13 cellular contexts compared by ENCODE assay signal in the genomic region with DNA sequence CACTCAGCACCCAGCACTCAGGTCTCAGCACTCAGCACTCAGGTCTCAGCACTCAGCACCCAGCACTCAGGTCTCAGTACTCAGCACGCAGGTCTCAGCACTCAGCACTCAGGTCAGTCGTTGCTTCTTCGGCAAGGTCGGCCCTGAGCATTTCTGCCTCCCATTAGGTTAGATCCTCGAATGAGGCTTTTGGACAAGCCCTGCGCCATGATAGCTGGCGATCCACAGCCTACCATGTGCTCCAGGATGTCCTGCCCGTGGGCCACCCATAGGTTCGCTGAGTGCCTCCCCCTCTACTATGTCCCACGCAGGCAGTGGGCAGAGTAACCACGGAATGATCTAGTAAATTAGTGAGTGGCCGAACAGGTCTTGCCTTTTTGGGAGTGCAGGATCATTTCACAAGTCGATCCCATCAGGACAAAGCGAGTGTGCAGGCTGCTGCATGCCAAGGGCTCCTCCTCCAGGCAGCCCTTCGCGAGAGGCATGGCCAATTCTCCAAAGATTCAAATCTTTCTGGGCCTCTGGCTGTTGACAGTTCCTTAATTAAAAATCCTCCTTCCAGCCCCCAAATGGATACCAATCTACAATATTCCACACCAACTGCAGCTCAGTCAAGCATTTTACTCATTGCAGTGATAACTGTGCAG.
DNase-seq lines count a peak whose midpoint lies in the region; ATAC-seq and TF ChIP-seq lines count a peak whose summit lies in the region.
"Had no signal": no experiment of that assay in that cellular context is flagged by ENCODE, and none has a peak within 500 bp of the region (broad histone marks: within the 10 kb centered on the region; RNA-seq: fewer than 3 reads in every experiment).

No MANE protein-coding gene starts in this region.

- no peaks in the 10 kb centered on the region for H3K9me3 Mint-ChIP-seq in endodermal cell

- intact Hi-C loops in upper lobe of right lung (cut with DNase I), result no loop called here
- intact Hi-C loops in ascending aorta (cut with DNase I), result no loop called here

- H3K27ac Mint-ChIP-seq in endodermal cell, result no peak overlapping the region
- H3K27ac Mint-ChIP-seq: CD8-positive, alpha-beta memory T cell had no signal

- H3K4me3 ChIP-seq in DND-41 (ENCODE audit: low read depth in 1 of 2, low read length in 2 of 2) (no peak overlapping the region), OCI-LY1 (ENCODE audit: low read depth, low read length, poor library complexity, severe bottlenecking) (no peak overlapping the region), neuronal stem cell (ENCODE audit: low read length in 2 of 2) (no peak overlapping the region), upper lobe of right lung (no peak overlapping the region), endodermal cell (ENCODE audit: low read length) (no peak overlapping the region), ascending aorta (no peak overlapping the region), WERI-Rb-1 (ENCODE audit: low read depth, low read length) (no peak overlapping the region)
- H3K4me3 ChIP-seq: A549, GM23248 had no signal

- H3F3A ChIP-seq in OCI-LY1 (ENCODE audit: insufficient read depth, low read length), result no peaks in the 10 kb centered on the region

- no peak overlapping the region for H2AFZ ChIP-seq in DND-41 (ENCODE audit: low read depth, low read length)
- H2AFZ ChIP-seq in OCI-LY1 (ENCODE audit: low read length), result no peak overlapping the region
- H2AFZ ChIP-seq in neuronal stem cell (ENCODE audit: low read length), result no peak overlapping the region
- H2AFZ ChIP-seq: GM23248 had no signal

- H3K27me3 Mint-ChIP-seq in endodermal cell (ENCODE audit: insufficient read depth), result peaks cover 1% of the 10 kb centered on the region

- H2BK120ac ChIP-seq in neuronal stem cell (ENCODE audit: low read depth, low read length), result no peak overlapping the region

- no peak overlapping the region for H2AK5ac ChIP-seq in neuronal stem cell (ENCODE audit: low read depth, low read length)

- H3K14ac ChIP-seq in neuronal stem cell (ENCODE audit: low read length), result no peak overlapping the region

- H3K4me1 Mint-ChIP-seq in endodermal cell, result no peaks in the 10 kb centered on the region
- H3K4me1 Mint-ChIP-seq: CD8-positive, alpha-beta memory T cell had no signal

- H3K27me3 ChIP-seq in DND-41 (ENCODE audit: insufficient read depth, low read length, poor library complexity), result no peaks in the 10 kb centered on the region
- H3K27me3 ChIP-seq in OCI-LY1 (ENCODE audit: insufficient read depth, low read length), result no peaks in the 10 kb centered on the region
- no peaks in the 10 kb centered on the region for H3K27me3 ChIP-seq in neuronal stem cell (ENCODE audit: control insufficient read depth in 3 of 3, insufficient read depth in 3 of 3, low read depth in 1 of 3, low read length in 3 of 3)
- no peaks in the 10 kb centered on the region for H3K27me3 ChIP-seq in upper lobe of right lung
- no peaks in the 10 kb centered on the region for H3K27me3 ChIP-seq in endodermal cell (ENCODE audit: control insufficient read depth, insufficient read depth, low read length, poor library complexity, severe bottlenecking)
- no peaks in the 10 kb centered on the region for H3K27me3 ChIP-seq in ascending aorta
- no peaks in the 10 kb centered on the region for H3K27me3 ChIP-seq in WERI-Rb-1 (ENCODE audit: insufficient read depth, low read depth, severe bottlenecking)
- H3K27me3 ChIP-seq: BE2C had no signal

- ATAC-seq in DND-41 (ENCODE audit: insufficient read depth, low read depth) (no peak), upper lobe of right lung (no peak)
- ATAC-seq: A549 had no signal

- no peak overlapping the region for H2BK12ac ChIP-seq in neuronal stem cell (ENCODE audit: low read length)

- H3K36me3 Mint-ChIP-seq in endodermal cell (ENCODE audit: low read depth), result no peaks in the 10 kb centered on the region
- H3K36me3 Mint-ChIP-seq: CD8-positive, alpha-beta memory T cell had no signal

- peak overlapping the region; percentile 36 for H3K18ac ChIP-seq in neuronal stem cell (ENCODE audit: low read length)

- H3K23ac ChIP-seq in neuronal stem cell (ENCODE audit: low read depth, low read length, poor library complexity), result peak overlapping the region; percentile 76

- H3K27ac ChIP-seq in DND-41 (ENCODE audit: low read length), result peak overlapping the region; percentile 67
- peak overlapping the region; percentile 44 for H3K27ac ChIP-seq in OCI-LY1 (ENCODE audit: low read depth, low read length, poor library complexity, severe bottlenecking)
- H3K27ac ChIP-seq in neuronal stem cell (replicated peaks; ENCODE audit: low read length), result no peak overlapping the region
- no peak overlapping the region for H3K27ac ChIP-seq in upper lobe of right lung
- no peak overlapping the region for H3K27ac ChIP-seq in endodermal cell (ENCODE audit: low read depth, low read length)
- H3K27ac ChIP-seq in ascending aorta, result no peak overlapping the region
- H3K27ac ChIP-seq in WERI-Rb-1, result no peak overlapping the region
- H3K27ac ChIP-seq: A549, GM23248 had no signal

- no peak overlapping the region for H4K8ac ChIP-seq in neuronal stem cell (ENCODE audit: low read depth, low read length)

- H3K9me3 ChIP-seq in DND-41 (ENCODE audit: insufficient read depth, low read length, severe bottlenecking), result no peaks in the 10 kb centered on the region
- no peaks in the 10 kb centered on the region for H3K9me3 ChIP-seq in OCI-LY1 (ENCODE audit: low read length)
- H3K9me3 ChIP-seq in neuronal stem cell (replicated peaks in 1 of 2; ENCODE audit: control insufficient read depth in 2 of 2, insufficient read depth in 1 of 2, low read depth in 1 of 2, low read length in 2 of 2), result no peaks in the 10 kb centered on the region
- H3K9me3 ChIP-seq in upper lobe of right lung, result no peaks in the 10 kb centered on the region
- H3K9me3 ChIP-seq in endodermal cell (ENCODE audit: control insufficient read depth, low read length), result no peaks in the 10 kb centered on the region
- H3K9me3 ChIP-seq in ascending aorta, result no peaks in the 10 kb centered on the region
- H3K9me3 ChIP-seq in WERI-Rb-1 (ENCODE audit: severe bottlenecking), result no peaks in the 10 kb centered on the region
- H3K9me3 ChIP-seq: A549, BE2C had no signal

- TF ChIP-seq CTCF in DND-41 (IDR thresholded peaks at IDR 0.05; ENCODE audit: borderline replicate concordance, extremely low read depth, low read length, poor library complexity, severe bottlenecking) (no peak), OCI-LY1 (IDR thresholded peaks at IDR 0.05; ENCODE audit: low read length) (no peak), upper lobe of right lung (IDR thresholded peaks at IDR 0.05) (no peak), endodermal cell (conservative IDR thresholded peaks at IDR 0.05) (no peak), ascending aorta (IDR thresholded peaks at IDR 0.05) (no peak), WERI-Rb-1 (IDR thresholded peaks at IDR 0.05; ENCODE audit: low read depth, low read length) (no peak)

- H3K36me3 ChIP-seq in DND-41 (ENCODE audit: insufficient read depth, low read length) (peaks cover 43% of the 10 kb centered on the region), OCI-LY1 (ENCODE audit: insufficient read depth, low read length) (no peaks in the 10 kb centered on the region), neuronal stem cell (replicated peaks in 1 of 2; ENCODE audit: control insufficient read depth in 2 of 2, insufficient read depth in 2 of 2, low read length in 2 of 2) (no peaks in the 10 kb centered on the region), upper lobe of right lung (no peaks in the 10 kb centered on the region), endodermal cell (ENCODE audit: control insufficient read depth, insufficient read depth, low read length) (no peaks in the 10 kb centered on the region), ascending aorta (no peaks in the 10 kb centered on the region), WERI-Rb-1 (no peaks in the 10 kb centered on the region)
- H3K36me3 ChIP-seq: BE2C had no signal

- H3K4me2 ChIP-seq in DND-41 (ENCODE audit: insufficient read depth, low read length), result peak overlapping the region; percentile 17; the same call in 1 of the 2 replicates
- no peak overlapping the region for H3K4me2 ChIP-seq in OCI-LY1 (ENCODE audit: low read length)
- H3K4me2 ChIP-seq in neuronal stem cell (ENCODE audit: insufficient read depth, low read length, poor library complexity, severe bottlenecking), result no peak overlapping the region
- H3K4me2 ChIP-seq: A549 had no signal

- H2BK15ac ChIP-seq in neuronal stem cell (ENCODE audit: low read length), result peak overlapping the region; percentile 14

- H3K4me1 ChIP-seq in DND-41 (ENCODE audit: insufficient read depth, low read length) (peaks cover 60% of the 10 kb centered on the region), OCI-LY1 (ENCODE audit: insufficient read depth, low read length, severe bottlenecking) (peaks cover 49% of the 10 kb centered on the region), neuronal stem cell (ENCODE audit: control insufficient read depth in 2 of 2, insufficient read depth in 1 of 2, low read depth in 1 of 2, low read length in 2 of 2) (no peaks in the 10 kb centered on the region), upper lobe of right lung (no peaks in the 10 kb centered on the region), endodermal cell (ENCODE audit: control insufficient read depth, insufficient read depth, low read length) (no peaks in the 10 kb centered on the region), ascending aorta (no peaks in the 10 kb centered on the region)
- H3K4me1 ChIP-seq: A549, BE2C had no signal

- H3K79me1 ChIP-seq in neuronal stem cell (ENCODE audit: low read depth, low read length), result no peaks in the 10 kb centered on the region

- H3K4me3 Mint-ChIP-seq in endodermal cell, result no peak overlapping the region
- H3K4me3 Mint-ChIP-seq: CD8-positive, alpha-beta memory T cell had no signal

- no peak overlapping the region for H2BK5ac ChIP-seq in neuronal stem cell (ENCODE audit: low read length)

- no peaks in the 10 kb centered on the region for H3K9me2 ChIP-seq in OCI-LY1 (ENCODE audit: low read depth, low read length)

- no peak overlapping the region for H3K4ac ChIP-seq in neuronal stem cell (ENCODE audit: low read length)

- H3K79me2 ChIP-seq in DND-41 (ENCODE audit: insufficient read depth, low read length) (peaks cover 86% of the 10 kb centered on the region), OCI-LY1 (ENCODE audit: insufficient read depth, low read length) (no peaks in the 10 kb centered on the region)

- H3K9ac ChIP-seq in DND-41 (ENCODE audit: low read depth, low read length) (no peak overlapping the region), OCI-LY1 (ENCODE audit: low read length) (no peak overlapping the region), neuronal stem cell (ENCODE audit: low read depth, low read length, poor library complexity) (no peak overlapping the region), endodermal cell (ENCODE audit: extremely low read depth, low read length, poor library complexity, severe bottlenecking) (no peak overlapping the region)
- H3K9ac ChIP-seq: GM23248 had no signal

- DNase-seq in DND-41 (no peak), neuronal stem cell (ENCODE audit: low spot score) (no peak), upper lobe of right lung (peak; percentile 41), endodermal cell (no peak), ascending aorta (ENCODE audit: low spot score in 2 of 2) (no peak), WERI-Rb-1 (no peak)
- DNase-seq: BE2C; CD8-positive, alpha-beta memory T cell; DMS53; GM23248; H7 had no signal

- H4K20me1 ChIP-seq in DND-41 (ENCODE audit: insufficient read depth, low read length), result no peaks in the 10 kb centered on the region
- no peaks in the 10 kb centered on the region for H4K20me1 ChIP-seq in OCI-LY1 (ENCODE audit: insufficient read depth, low read length)

- H4K91ac ChIP-seq in neuronal stem cell (ENCODE audit: low read depth, low read length, poor library complexity), result no peak overlapping the region

- no CpG with 5 or more reads among the region's 16 CpGs for WGBS in neuronal stem cell (ENCODE audit: extremely low coverage in 2 of 2, insufficient read length in 2 of 2, insufficient replicate concordance in 1 of 2), 2 donors
- 92% methylated on average over 14 to 16 of the region's 16 CpGs for WGBS in endodermal cell (ENCODE audit: insufficient coverage in 1 of 2, insufficient read length in 1 of 2), 2 experiments

Comparison
In these comparisons a context has a peak if more than half of its experiments do, and no peak if none do; other contexts are left out.
1. H3K27ac ChIP-seq: peak in DND-41 (single experiment) and OCI-LY1 (single experiment); none in neuronal stem cell (single experiment), upper lobe of right lung (single experiment), endodermal cell (single experiment), ascending aorta (0 of 2) and WERI-Rb-1 (single experiment).